ENCODE assay signal across 1 cellular context in genomic region chr7:2979951-2980350, GRCh38.
TF ChIP-seq lines count a peak whose summit lies in the region.

No MANE protein-coding gene starts in this region.

TF ChIP-seq in WTC11, 78 proteins besides CTCF, POLR2A, EP300 and RAD21 (continued from another document):
- TF ChIP-seq ZNF532 (CRISPR knock-in tag; IDR thresholded peaks at IDR 0.05; ENCODE audit: borderline replicate concordance) = no peak
- TF ChIP-seq JAZF1 (CRISPR knock-in tag; IDR thresholded peaks at IDR 0.05) = no peak
- TF ChIP-seq SMAD3 (CRISPR knock-in tag; IDR thresholded peaks at IDR 0.05; ENCODE audit: borderline replicate concordance) = no peak
- TF ChIP-seq ZNF416 (CRISPR knock-in tag; IDR thresholded peaks at IDR 0.05) = no peak
- TF ChIP-seq MLX (CRISPR knock-in tag; IDR thresholded peaks at IDR 0.05) = no peak
- TF ChIP-seq PREB (CRISPR knock-in tag; IDR thresholded peaks at IDR 0.05; ENCODE audit: borderline replicate concordance) = no peak
- TF ChIP-seq ZNF423 (CRISPR knock-in tag; IDR thresholded peaks at IDR 0.05) = no peak
- no peak for TF ChIP-seq FOXJ3 (CRISPR knock-in tag; IDR thresholded peaks at IDR 0.05; ENCODE audit: borderline replicate concordance)
- no peak for TF ChIP-seq ZNF281 (CRISPR knock-in tag; IDR thresholded peaks at IDR 0.05)
